ENCODE assay signal across 22 cellular contexts in genomic region chr2:217952409-217952808, GRCh38. TPM values are rescaled to one million over a fixed set of nuclear protein-coding genes. Genes with fewer than 3 reads are reported as not detected.
DNase-seq lines count a peak whose midpoint lies in the region; ATAC-seq, FAIRE-seq and TF ChIP-seq lines count a peak whose summit lies in the region.
"Had no signal": no experiment of that assay in that cellular context is flagged by ENCODE, and none has a peak within 500 bp of the region (broad histone marks: within the 10 kb centered on the region; RNA-seq: fewer than 3 reads in every experiment).

No MANE protein-coding gene starts in this region.

- no peak overlapping the region for H4K12ac ChIP-seq in trophoblast cell (ENCODE audit: low read depth, low read length)

- H3K4me1 Mint-ChIP-seq in GM23338, result peaks cover 22% of the 10 kb centered on the region

- H3K9me3 Mint-ChIP-seq in GM23338, result no peaks in the 10 kb centered on the region
- H3K9me3 Mint-ChIP-seq: activated naive CD4-positive, alpha-beta T cell treated with anti-CD3 and anti-CD28 coated beads for 36 hours had no signal

- H3K79me2 ChIP-seq in trophoblast cell (ENCODE audit: control insufficient read depth, insufficient read depth, low read length, poor library complexity), result no peaks in the 10 kb centered on the region
- no peaks in the 10 kb centered on the region for H3K79me2 ChIP-seq in GM23338 (replicated peaks; ENCODE audit: insufficient read depth)

- no peak overlapping the region for H3K18ac ChIP-seq in trophoblast cell (ENCODE audit: low read length)

- no peak for TF ChIP-seq EP300 in tibial nerve (IDR thresholded peaks at IDR 0.05)

- H3K36me3 ChIP-seq in kidney (ENCODE audit: control insufficient read depth in 1 of 2, insufficient read depth in 2 of 2, low read length in 2 of 2) (no peaks in the 10 kb centered on the region), psoas muscle (ENCODE audit: insufficient read depth in 1 of 2, low read depth in 1 of 2) (no peaks in the 10 kb centered on the region), tibial nerve (no peaks in the 10 kb centered on the region), trophoblast cell (ENCODE audit: control insufficient read depth in 1 of 2, insufficient read depth in 2 of 2, low read length in 2 of 2) (no peaks in the 10 kb centered on the region), GM23338 (ENCODE audit: insufficient read depth) (no peaks in the 10 kb centered on the region)
- H3K36me3 ChIP-seq: Peyer's patch, WERI-Rb-1 had no signal

- TF ChIP-seq POLR2A in tibial nerve (IDR thresholded peaks at IDR 0.05), result no peak

- ATAC-seq in psoas muscle (no peak), GM23338 (no peak)

- H3K9me3 ChIP-seq in kidney (ENCODE audit: control insufficient read depth in 1 of 2, low read length in 2 of 2), result no peaks in the 10 kb centered on the region
- H3K9me3 ChIP-seq in psoas muscle, result no peaks in the 10 kb centered on the region
- H3K9me3 ChIP-seq in tibial nerve, result no peaks in the 10 kb centered on the region
- H3K9me3 ChIP-seq in trophoblast cell (ENCODE audit: insufficient read depth, low read depth, low read length), result no peaks in the 10 kb centered on the region
- H3K9me3 ChIP-seq: Peyer's patch had no signal

- H3K4me3 ChIP-seq in coronary artery (peak overlapping the region; percentile 46), kidney (ENCODE audit: low read length in 2 of 2) (no peak overlapping the region), psoas muscle (no peak overlapping the region), tibial nerve (no peak overlapping the region), trophoblast cell (ENCODE audit: low read depth, low read length) (no peak overlapping the region), GM23338 (no peak overlapping the region)
- H3K4me3 ChIP-seq: Peyer's patch, SK-N-MC had no signal

- no peaks in the 10 kb centered on the region for H3K79me1 ChIP-seq in trophoblast cell (ENCODE audit: low read length)

- no peak overlapping the region for H4K91ac ChIP-seq in trophoblast cell (ENCODE audit: low read depth, low read length)

- intact Hi-C loops in kidney (cut with DNase I) (no loop called here), psoas muscle (cut with DNase I) (no loop called here)

- no peaks in the 10 kb centered on the region for H4K20me1 ChIP-seq in GM23338 (replicated peaks; ENCODE audit: insufficient read depth)

- H2BK5ac ChIP-seq in trophoblast cell (ENCODE audit: low read depth, low read length, poor library complexity), result no peak overlapping the region

- H2AK5ac ChIP-seq in trophoblast cell (ENCODE audit: low read length), result no peak overlapping the region

- no peak overlapping the region for H3K14ac ChIP-seq in trophoblast cell (ENCODE audit: low read length)

- no peak overlapping the region for H4K8ac ChIP-seq in trophoblast cell (ENCODE audit: low read depth, low read length)

- no peak for FAIRE-seq in kidney (lab: Jason Lieb, UNC)
- FAIRE-seq: keratinocyte had no signal

- WGBS in psoas muscle, 3 donors, result 96 to 98% (median 96%) methylated on average over 7 of the region's 7 CpGs
- WGBS in tibial nerve, 2 donors, result 92 to 97% methylated on average over 7 of the region's 7 CpGs
- no CpG with 5 or more reads among the region's 7 CpGs for WGBS in trophoblast cell (ENCODE audit: extremely low coverage, insufficient coverage, insufficient read length)

- peaks cover 75 to 79% of the 10 kb centered on the region in 2 donors for H3K4me1 ChIP-seq in kidney (ENCODE audit: control insufficient read depth in 1 of 2, insufficient read depth in 1 of 2, low read depth in 1 of 2, low read length in 2 of 2)
- H3K4me1 ChIP-seq in psoas muscle, result peaks cover 39% of the 10 kb centered on the region
- H3K4me1 ChIP-seq in tibial nerve, result peaks cover 4 to 92% (median 63%) of the 10 kb centered on the region in 4 donors
- H3K4me1 ChIP-seq in trophoblast cell (ENCODE audit: control insufficient read depth in 1 of 2, insufficient read depth in 2 of 2, low read length in 2 of 2), result peaks cover 11 to 18% of the 10 kb centered on the region in 2 experiments
- H3K4me1 ChIP-seq in GM23338 (ENCODE audit: insufficient read depth), result 0 out of 2 replicates have a peak, but pooled peaks cover 15% of the 10 kb centered on the region

- H3K27ac Mint-ChIP-seq in GM23338, result no peak overlapping the region
- H3K27ac Mint-ChIP-seq: activated naive CD4-positive, alpha-beta T cell treated with anti-CD3 and anti-CD28 coated beads for 36 hours had no signal

- H3K27me3 ChIP-seq in psoas muscle (ENCODE audit: insufficient read depth in 3 of 3, low read length in 2 of 3), result no peaks in the 10 kb centered on the region
- no peaks in the 10 kb centered on the region for H3K27me3 ChIP-seq in tibial nerve
- H3K27me3 ChIP-seq in trophoblast cell (ENCODE audit: insufficient read depth, low read length), result no peaks in the 10 kb centered on the region
- no peaks in the 10 kb centered on the region for H3K27me3 ChIP-seq in GM23338 (ENCODE audit: insufficient read depth)
- H3K27me3 ChIP-seq: Peyer's patch had no signal

- no peaks in the 10 kb centered on the region for H3K36me3 Mint-ChIP-seq in GM23338 (ENCODE audit: low read depth)

- no peak overlapping the region for H2AFZ ChIP-seq in trophoblast cell (ENCODE audit: insufficient read depth, low read length, poor library complexity)
- no peak overlapping the region for H2AFZ ChIP-seq in GM23338

- no peak overlapping the region for H2BK120ac ChIP-seq in trophoblast cell (ENCODE audit: insufficient read depth, low read length, poor library complexity)

- H2BK12ac ChIP-seq in trophoblast cell (ENCODE audit: low read length), result no peak overlapping the region

- no peaks in the 10 kb centered on the region for H3F3A ChIP-seq in GM23338 (replicated peaks; ENCODE audit: low read depth)

- DNase-seq in coronary artery (ENCODE audit: low spot score), result no peak
- DNase-seq in kidney, result no peak
- no peak for DNase-seq in psoas muscle
- peak in 1 of 2 donors; percentile 8 for DNase-seq in tibial nerve (ENCODE audit: low spot score in 2 of 2)
- DNase-seq in trophoblast cell, result no peak
- no peak for DNase-seq in NCI-H2107 (lab: John Stamatoyannopoulos, UW)
- DNase-seq in GM23338 (ENCODE audit: low spot score), result no peak
- DNase-seq: activated CD4-positive, alpha-beta T cell treated with anti-CD3 and anti-CD28 coated beads, Interleukin-2, amount 50 U/mL, for 4 hours; activated naive CD4-positive, alpha-beta T cell treated with anti-CD3 and anti-CD28 coated beads for 36 hours; AML-193; cortex of kidney; DND-41; hippocampal formation; KG1; NCI-H1694; NCI-H226; nucleus accumbens; stimulated activated CD4-positive, alpha-beta T cell treated with anti-CD3 and anti-CD28 coated beads, Interleukin-4, amount 100 ng/mL, for 1 hour; WERI-Rb-1 had no signal

- H3K27ac ChIP-seq in coronary artery (peak overlapping the region; percentile 90 to 91), kidney (ENCODE audit: low read depth in 2 of 2, low read length in 2 of 2) (peak overlapping the region; percentile 25 to 75), psoas muscle (peak overlapping the region; percentile 66), tibial nerve (peak overlapping the region; percentile 79 to 93 (median 86)), trophoblast cell (ENCODE audit: low read depth, low read length) (no peak overlapping the region), GM23338 (ENCODE audit: low read depth) (no peak overlapping the region)
- H3K27ac ChIP-seq: SK-N-MC, WERI-Rb-1 had no signal

- H3K9ac ChIP-seq in kidney (ENCODE audit: low read length in 2 of 2) (no peak overlapping the region), trophoblast cell (ENCODE audit: low read length) (no peak overlapping the region)

- TF ChIP-seq CTCF in coronary artery (IDR thresholded peaks at IDR 0.05) (no peak), kidney (IDR thresholded peaks at IDR 0.05; ENCODE audit: borderline replicate concordance, extremely low read depth, insufficient read depth) (no peak), psoas muscle (IDR thresholded peaks at IDR 0.05) (no peak), tibial nerve (IDR thresholded peaks at IDR 0.05) (no peak), GM23338 (conservative IDR thresholded peaks at IDR 0.05; ENCODE audit: low read depth in 2 of 2) (no peak)

- H3K9me2 ChIP-seq in GM23338 (ENCODE audit: insufficient read depth), result no peaks in the 10 kb centered on the region

- H3K4me2 ChIP-seq in trophoblast cell (ENCODE audit: low read length), result no peak overlapping the region
- H3K4me2 ChIP-seq in GM23338, result no peak overlapping the region

- no peak overlapping the region for H3K4ac ChIP-seq in trophoblast cell (ENCODE audit: low read depth, low read length)

- H3K27me3 Mint-ChIP-seq in GM23338 (ENCODE audit: insufficient read depth, low read depth, poor library complexity), result peaks cover 8% of the 10 kb centered on the region

- no peak overlapping the region for H3K4me3 Mint-ChIP-seq in GM23338
- H3K4me3 Mint-ChIP-seq: activated naive CD4-positive, alpha-beta T cell treated with anti-CD3 and anti-CD28 coated beads for 36 hours had no signal

- no peak overlapping the region for H3K23ac ChIP-seq in trophoblast cell (ENCODE audit: low read length)

TF ChIP-seq in GM23338, 12 proteins besides CTCF, POLR2A, EP300 and RAD21 (continues in another document):
- TF ChIP-seq ZNF114 (CRISPR knock-in tag; IDR thresholded peaks at IDR 0.05) (no peak), JUNB (IDR thresholded peaks at IDR 0.05; ENCODE audit: unreplicated experiment) (no peak), EZH2phosphoT487 (IDR thresholded peaks at IDR 0.05; ENCODE audit: unreplicated experiment) (no peak), ZNF331 (CRISPR knock-in tag; IDR thresholded peaks at IDR 0.05; ENCODE audit: low read depth) (no peak), CREB1 (CRISPR knock-in tag; IDR thresholded peaks at IDR 0.05; ENCODE audit: low read depth) (no peak)

RNA-seq across cellular contexts. Expression of gene TNS1, which starts 50.4 kb away (rescaled TPM):
- 471 TPM for total RNA-seq in kidney
- polyA plus RNA-seq in kidney (ENCODE audit: insufficient read depth, low read depth, low replicate concordance), result 44.8 TPM
- total RNA-seq in psoas muscle, result 100 to 1,000 TPM; 231 to 742 (median 415) TPM
- 100 to 1,000 TPM in 2 of 3 donors, 10 to 100 TPM in 1; 73.4 to 276 (median 155) TPM for polyA plus RNA-seq in psoas muscle
- 100 to 1,000 TPM; 461 to 648 (median 565) TPM for total RNA-seq in tibial nerve
- polyA plus RNA-seq in trophoblast cell (2013), result 1.5 and 2.0 TPM in 2 replicates
- total RNA-seq in GM23338 (2014; rRNA removed; shearing (Covaris generic)), result 5.7 and 7.4 TPM in 2 replicates
- 1.3 and 2.0 TPM in 2 replicates for polyA plus RNA-seq in GM23338 (2016; fragmentation: Nextera tagmentation; extraction: Ambion mirVana)

Comparison
In these comparisons a context has a peak if more than half of its experiments do, and no peak if none do; other contexts are left out.
1. H3K27ac ChIP-seq: peak in coronary artery (2 of 2), kidney (2 of 2), psoas muscle (single experiment) and tibial nerve (4 of 4); none in trophoblast cell (single experiment) and GM23338 (single experiment).
2. RNA of gene TNS1, which starts 50.4 kb away (total RNA-seq): 461 to 648 TPM in tibial nerve, 471 TPM in kidney (single experiment) and 231 to 742 TPM in psoas muscle; 5.7 to 7.4 TPM in GM23338; every median in the first group is over 10 times any median in the second.